ENCODE assay signal across 16 cellular contexts in genomic region chr3:49427581-49427980, GRCh38. TPM values are rescaled to one million over a fixed set of nuclear protein-coding genes. Genes with fewer than 3 reads are reported as not detected.
DNase-seq lines count a peak whose midpoint lies in the region; ATAC-seq and TF ChIP-seq lines count a peak whose summit lies in the region.
"Had no signal": no experiment of that assay in that cellular context is flagged by ENCODE, and none has a peak within 500 bp of the region (broad histone marks: within the 10 kb centered on the region; RNA-seq: fewer than 3 reads in every experiment).

No MANE protein-coding gene starts in this region.

- ATAC-seq in central memory CD8-positive, alpha-beta T cell (replicated peaks; ENCODE audit: extremely low read depth, poor library complexity, severe bottlenecking) = no peak
- ATAC-seq: foreskin keratinocyte had no signal

- POLR2A ChIA-PET in activated CD4-positive, alpha-beta T cell treated with anti-CD3 and anti-CD28 coated beads, Interleukin-2, amount 10 ng/mL, durations not matched to agents 7 days and 5 days (lab: Charles Lee) = no interaction called here

- peak overlapping the region; percentile 93 for H3K4me3 Mint-ChIP-seq in activated CD4-positive, alpha-beta T cell treated with anti-CD3 and anti-CD28 coated beads, Interleukin-2, amount 10 ng/mL, durations not matched to agents 7 days and 5 days
- H3K4me3 Mint-ChIP-seq in central memory CD8-positive, alpha-beta T cell = peak overlapping the region; percentile 90
- peak overlapping the region; percentile 95 for H3K4me3 Mint-ChIP-seq in progenitor cell of endocrine pancreas (ENCODE audit: low read depth)

- no peak overlapping the region for H2AFZ ChIP-seq in Loucy (ENCODE audit: low read length)

- H3F3A ChIP-seq in Loucy (ENCODE audit: low read depth) = no peaks in the 10 kb centered on the region

- DNase-seq in activated CD4-positive, alpha-beta T cell treated with anti-CD3 and anti-CD28 coated beads, Interleukin-2, amount 10 ng/mL, durations not matched to agents 7 days and 5 days = no peak
- no peak for DNase-seq in activated CD4-positive, alpha-beta T cell treated with anti-CD3 and anti-CD28 coated beads, Interleukin-2, amount 50 U/mL, for 1 hour
- no peak for DNase-seq in central memory CD8-positive, alpha-beta T cell (ENCODE audit: low spot score in 2 of 2)
- DNase-seq in progenitor cell of endocrine pancreas (ENCODE audit: low spot score, unreplicated experiment) = no peak
- no peak for DNase-seq in SIG-M5 treated with dmso at 0.1 percent for 504 hours (lab: John Stamatoyannopoulos, UW; ENCODE audit: unreplicated experiment)
- DNase-seq in effector memory CD4-positive, alpha-beta T cell = no peak
- DNase-seq in NCI-H524 (lab: John Stamatoyannopoulos, UW) = no peak
- DNase-seq: anterior cingulate cortex; DMS 273 treated with DMSO at 0.1 percent for 48 hours; effector CD8-positive, alpha-beta T cell; foreskin keratinocyte; NCI-H2029 treated with DMSO at 0.1 percent for 48 hours; NCI-H748 treated with DMSO at 0.1 percent for 48 hours; testis had no signal

- peaks cover 21% of the 10 kb centered on the region for H3K4me1 ChIP-seq in Loucy (ENCODE audit: insufficient read depth, low read length, poor library complexity, severe bottlenecking)
- peaks cover 9% of the 10 kb centered on the region for H3K4me1 ChIP-seq in effector memory CD4-positive, alpha-beta T cell (ENCODE audit: control insufficient read depth, insufficient read depth, low read length, poor library complexity, severe bottlenecking)
- H3K4me1 ChIP-seq: foreskin keratinocyte, testis had no signal

- H3K9ac ChIP-seq in Loucy (ENCODE audit: low read depth, low read length, poor library complexity, severe bottlenecking) = no peak overlapping the region

- H3K36me3 Mint-ChIP-seq in activated CD4-positive, alpha-beta T cell treated with anti-CD3 and anti-CD28 coated beads, Interleukin-2, amount 10 ng/mL, durations not matched to agents 7 days and 5 days (ENCODE audit: low read depth) = peaks cover 19% of the 10 kb centered on the region
- peaks cover 7% of the 10 kb centered on the region for H3K36me3 Mint-ChIP-seq in central memory CD8-positive, alpha-beta T cell (ENCODE audit: insufficient read depth)
- peaks cover 5% of the 10 kb centered on the region for H3K36me3 Mint-ChIP-seq in progenitor cell of endocrine pancreas (ENCODE audit: insufficient read depth)

- no peaks in the 10 kb centered on the region for H3K9me3 Mint-ChIP-seq in activated CD4-positive, alpha-beta T cell treated with anti-CD3 and anti-CD28 coated beads, Interleukin-2, amount 10 ng/mL, durations not matched to agents 7 days and 5 days
- no peaks in the 10 kb centered on the region for H3K9me3 Mint-ChIP-seq in central memory CD8-positive, alpha-beta T cell
- H3K9me3 Mint-ChIP-seq in progenitor cell of endocrine pancreas (ENCODE audit: low read depth) = no peaks in the 10 kb centered on the region

- H3K9me2 ChIP-seq in Loucy (replicated peaks; ENCODE audit: low read depth, low read length) = no peaks in the 10 kb centered on the region

- TF ChIP-seq CTCF in Loucy (conservative IDR thresholded peaks at IDR 0.05; ENCODE audit: low read length) (no peak), progenitor cell of endocrine pancreas (IDR thresholded peaks at IDR 0.05; ENCODE audit: unreplicated experiment) (no peak)

- H3K27me3 ChIP-seq in Loucy (ENCODE audit: insufficient read depth, low read length, poor library complexity, severe bottlenecking) = no peaks in the 10 kb centered on the region
- no peaks in the 10 kb centered on the region for H3K27me3 ChIP-seq in effector memory CD4-positive, alpha-beta T cell (replicated peaks; ENCODE audit: control insufficient read depth, insufficient read depth, low read length, poor library complexity, severe bottlenecking)
- H3K27me3 ChIP-seq: foreskin keratinocyte, testis had no signal

- no peaks in the 10 kb centered on the region for H3K27me3 Mint-ChIP-seq in activated CD4-positive, alpha-beta T cell treated with anti-CD3 and anti-CD28 coated beads, Interleukin-2, amount 10 ng/mL, durations not matched to agents 7 days and 5 days
- no peaks in the 10 kb centered on the region for H3K27me3 Mint-ChIP-seq in central memory CD8-positive, alpha-beta T cell
- H3K27me3 Mint-ChIP-seq in progenitor cell of endocrine pancreas = no peaks in the 10 kb centered on the region

- no peaks in the 10 kb centered on the region for H4K20me1 ChIP-seq in Loucy (ENCODE audit: insufficient read depth, low read length, poor library complexity, severe bottlenecking)

- H3K27ac ChIP-seq in effector memory CD4-positive, alpha-beta T cell (ENCODE audit: insufficient read depth, low read length, poor library complexity, severe bottlenecking) = no peak overlapping the region
- H3K27ac ChIP-seq: foreskin keratinocyte, testis had no signal

- H3K36me3 ChIP-seq in Loucy (ENCODE audit: insufficient read depth, low read length) = no peaks in the 10 kb centered on the region
- H3K36me3 ChIP-seq in effector memory CD4-positive, alpha-beta T cell (ENCODE audit: control insufficient read depth, insufficient read depth, low read length) = no peaks in the 10 kb centered on the region

- no peak overlapping the region for H3K4me3 ChIP-seq in Loucy (ENCODE audit: low read length, poor library complexity, severe bottlenecking)
- H3K4me3 ChIP-seq in effector memory CD4-positive, alpha-beta T cell (ENCODE audit: insufficient read depth, low read depth, low read length, poor library complexity, severe bottlenecking) = no peak overlapping the region
- H3K4me3 ChIP-seq: testis had no signal

- H3K9me3 ChIP-seq in Loucy (ENCODE audit: insufficient read depth, low read depth, low read length) = no peaks in the 10 kb centered on the region
- no peaks in the 10 kb centered on the region for H3K9me3 ChIP-seq in effector memory CD4-positive, alpha-beta T cell (ENCODE audit: control insufficient read depth, low read length)
- H3K9me3 ChIP-seq: testis had no signal

- 0 out of 2 replicates have a peak, but pooled peaks cover 12% of the 10 kb centered on the region for H3K79me2 ChIP-seq in Loucy (ENCODE audit: insufficient read depth, low read length)

- H3K4me1 Mint-ChIP-seq in activated CD4-positive, alpha-beta T cell treated with anti-CD3 and anti-CD28 coated beads, Interleukin-2, amount 10 ng/mL, durations not matched to agents 7 days and 5 days = peaks cover 46% of the 10 kb centered on the region
- peaks cover 18% of the 10 kb centered on the region for H3K4me1 Mint-ChIP-seq in central memory CD8-positive, alpha-beta T cell
- peaks cover 9% of the 10 kb centered on the region for H3K4me1 Mint-ChIP-seq in progenitor cell of endocrine pancreas (ENCODE audit: low read depth)

- H3K4me2 ChIP-seq in Loucy (ENCODE audit: low read depth, low read length, poor library complexity, severe bottlenecking) = peak overlapping the region; percentile 67

- CTCF ChIA-PET in activated CD4-positive, alpha-beta T cell treated with anti-CD3 and anti-CD28 coated beads, Interleukin-2, amount 10 ng/mL, durations not matched to agents 7 days and 5 days (lab: Charles Lee) = interaction anchor here (0.6 to 1.0 kb wide), 4 partner anchors 10 to 113 kb away, joined by 3 to 4 read pairs (median 3); no protein-coding TSS in a partner anchor

- peak overlapping the region; percentile 79 for H3K27ac Mint-ChIP-seq in activated CD4-positive, alpha-beta T cell treated with anti-CD3 and anti-CD28 coated beads, Interleukin-2, amount 10 ng/mL, durations not matched to agents 7 days and 5 days
- H3K27ac Mint-ChIP-seq in central memory CD8-positive, alpha-beta T cell (ENCODE audit: low read depth) = peak overlapping the region; percentile 96
- H3K27ac Mint-ChIP-seq in progenitor cell of endocrine pancreas = no peak overlapping the region

RNA-seq across cellular contexts. Expression of gene NICN1, which starts 1.5 kb away (rescaled TPM):
- total RNA-seq in activated CD4-positive, alpha-beta T cell treated with anti-CD3 and anti-CD28 coated beads, Interleukin-2, amount 10 ng/mL, durations not matched to agents 7 days and 5 days = 10 to 100 TPM; 24.9 to 30.3 TPM
- total RNA-seq in progenitor cell of endocrine pancreas = 23.7 and 23.8 TPM in 2 replicates

RNA-seq across cellular contexts. Expression of gene AMT, which starts 5.3 kb away (rescaled TPM):
- 1 to 10 TPM; 6.2 to 6.3 TPM for total RNA-seq in activated CD4-positive, alpha-beta T cell treated with anti-CD3 and anti-CD28 coated beads, Interleukin-2, amount 10 ng/mL, durations not matched to agents 7 days and 5 days
- total RNA-seq in progenitor cell of endocrine pancreas = 29.8 and 32.8 TPM in 2 replicates
- total RNA-seq: RPMI7951 had no signal

RNA-seq across cellular contexts. Expression of gene TCTA, which starts 15.4 kb away (rescaled TPM):
- 10 to 100 TPM; 23.3 to 24.8 TPM for total RNA-seq in activated CD4-positive, alpha-beta T cell treated with anti-CD3 and anti-CD28 coated beads, Interleukin-2, amount 10 ng/mL, durations not matched to agents 7 days and 5 days
- total RNA-seq in progenitor cell of endocrine pancreas = 18.0 and 18.8 TPM in 2 replicates

RNA-seq across cellular contexts. Expression of gene RHOA, which starts 15.8 kb away (rescaled TPM):
- total RNA-seq in activated CD4-positive, alpha-beta T cell treated with anti-CD3 and anti-CD28 coated beads, Interleukin-2, amount 10 ng/mL, durations not matched to agents 7 days and 5 days = 100 to 1,000 TPM; 467 to 520 TPM
- total RNA-seq in progenitor cell of endocrine pancreas = 289 and 301 TPM in 2 replicates

RNA-seq across cellular contexts. Expression of gene DAG1, which starts 42.5 kb away (rescaled TPM):
- 10 to 100 TPM; 15.4 to 18.1 TPM for total RNA-seq in activated CD4-positive, alpha-beta T cell treated with anti-CD3 and anti-CD28 coated beads, Interleukin-2, amount 10 ng/mL, durations not matched to agents 7 days and 5 days
- total RNA-seq in progenitor cell of endocrine pancreas = 109 and 114 TPM in 2 replicates
